Comparison of ENCODE assay signal across 8 cellular contexts in genomic region chr5:142095651-142096330, GRCh38. TPM values are rescaled to one million over a fixed set of nuclear protein-coding genes. Genes with fewer than 3 reads are reported as not detected.
DNase-seq lines count a peak whose midpoint lies in the region; ATAC-seq and TF ChIP-seq lines count a peak whose summit lies in the region.

No MANE protein-coding gene starts in this region.

- H3K9me3 ChIP-seq in lower lobe of right lung, result no peaks in the 10 kb centered on the region

- TF ChIP-seq POLR2A in NB4 (IDR thresholded peaks at IDR 0.05; ENCODE audit: extremely low read depth, insufficient read length), result no peak

- peaks cover 6% of the 10 kb centered on the region for H3K4me1 ChIP-seq in lower lobe of right lung

- DNase-seq in NB4 (ENCODE audit: low read depth), result peak; percentile 31
- DNase-seq in activated T-cell treated with anti-CD3 and anti-CD28 coated beads, Interleukin-2, amount 50 U/mL, for 4 hours, result peak; percentile 76
- DNase-seq in lower lobe of right lung, result no peak
- peak; percentile 32 to 53 for DNase-seq in stimulated activated CD8-positive, alpha-beta memory T cell treated with anti-CD3 and anti-CD28 coated beads, Interleukin-7, amount 100 ng/mL, for 1 hour (ENCODE audit: low read depth in 2 of 2)
- no peak for DNase-seq in dorsolateral prefrontal cortex
- no peak for DNase-seq in GF-D8 (lab: John Stamatoyannopoulos, UW)

- H3K4me3 ChIP-seq in NB4 (ENCODE audit: low read depth, low read length), result no peak overlapping the region
- H3K4me3 ChIP-seq in lower lobe of right lung, result no peak overlapping the region
- H3K4me3 ChIP-seq in dorsolateral prefrontal cortex, result no peak overlapping the region

- H3K36me3 Mint-ChIP-seq in activated T-cell treated with anti-CD3 and anti-CD28 coated beads, Interleukin-2, amount 50 U/mL, for 4 hours (ENCODE audit: insufficient read depth), result peaks cover under 1% of the 10 kb centered on the region

- H3K27ac ChIP-seq in lower lobe of right lung, result no peak overlapping the region
- H3K27ac ChIP-seq in dorsolateral prefrontal cortex, result peak overlapping the region in 5 of 59 donors; percentile 15 to 52 (median 28)

- H3K27me3 Mint-ChIP-seq in activated T-cell treated with anti-CD3 and anti-CD28 coated beads, Interleukin-2, amount 50 U/mL, for 4 hours (ENCODE audit: low read depth), result no peaks in the 10 kb centered on the region

- H3K36me3 ChIP-seq in lower lobe of right lung, result no peaks in the 10 kb centered on the region

- TF ChIP-seq CTCF in NB4 (IDR thresholded peaks at IDR 0.05; ENCODE audit: low read depth, low read length) (no peak), lower lobe of right lung (IDR thresholded peaks at IDR 0.05) (no peak), dorsolateral prefrontal cortex (IDR thresholded peaks at IDR 0.05 in 54 of 56, conservative IDR thresholded peaks at IDR 0.05 in 2 of 56; ENCODE audit: low read depth in 1 of 56, partially characterized antibody in 56 of 56) (no peak)

- ATAC-seq in activated T-cell treated with anti-CD3 and anti-CD28 coated beads, Interleukin-2, amount 50 U/mL, for 4 hours, result peak; percentile 95 to 96
- ATAC-seq in lower lobe of right lung (peak; percentile 84 to 90), GM21737 (IDR thresholded peaks at IDR 0.05; ENCODE audit: unreplicated experiment) (no peak), GM21576 (IDR thresholded peaks at IDR 0.05; ENCODE audit: unreplicated experiment) (no peak)

- H3K4me1 Mint-ChIP-seq in activated T-cell treated with anti-CD3 and anti-CD28 coated beads, Interleukin-2, amount 50 U/mL, for 4 hours (ENCODE audit: low read depth), result peaks cover 60% of the 10 kb centered on the region

- H3K4me3 Mint-ChIP-seq in activated T-cell treated with anti-CD3 and anti-CD28 coated beads, Interleukin-2, amount 50 U/mL, for 4 hours, result peak overlapping the region; percentile 46

- no peaks in the 10 kb centered on the region for H3K27me3 ChIP-seq in lower lobe of right lung (ENCODE audit: low read depth)
- no peaks in the 10 kb centered on the region for H3K27me3 ChIP-seq in dorsolateral prefrontal cortex

- intact Hi-C loops in lower lobe of right lung (cut with DNase I), result no loop called here
- intact Hi-C loops in dorsolateral prefrontal cortex (cut with DNase I), result no loop called here

- peaks cover 2% of the 10 kb centered on the region for H3K9me3 Mint-ChIP-seq in activated T-cell treated with anti-CD3 and anti-CD28 coated beads, Interleukin-2, amount 50 U/mL, for 4 hours

RNA-seq across cellular contexts. Expression of gene NDFIP1, which starts 12.8 kb away (rescaled TPM):
- 100 to 1,000 TPM; 115 to 145 (median 117) TPM for total RNA-seq in activated T-cell treated with anti-CD3 and anti-CD28 coated beads, Interleukin-2, amount 50 U/mL, for 4 hours
- 70.5 TPM for total RNA-seq in lower lobe of right lung
- total RNA-seq in dorsolateral prefrontal cortex, result 100 to 1,000 TPM in 118 of 120 experiments, 10 to 100 TPM in 2; 89.7 to 309 (median 217) TPM

Comparison
In these comparisons a context has a peak if more than half of its experiments do, and no peak if none do; other contexts are left out.
1. DNase-seq: peak in NB4 (single experiment), activated T-cell treated with anti-CD3 and anti-CD28 coated beads, Interleukin-2, amount 50 U/mL, for 4 hours (single experiment) and stimulated activated CD8-positive, alpha-beta memory T cell treated with anti-CD3 and anti-CD28 coated beads, Interleukin-7, amount 100 ng/mL, for 1 hour (2 of 2); none in lower lobe of right lung (single experiment), dorsolateral prefrontal cortex (0 of 10) and GF-D8 (single experiment).
2. ATAC-seq: peak in activated T-cell treated with anti-CD3 and anti-CD28 coated beads, Interleukin-2, amount 50 U/mL, for 4 hours (2 of 2) and lower lobe of right lung (2 of 2); none in GM21737 (single experiment) and GM21576 (single experiment).